Comparison of ENCODE assay signal across 22 cellular contexts in the genomic region with DNA sequence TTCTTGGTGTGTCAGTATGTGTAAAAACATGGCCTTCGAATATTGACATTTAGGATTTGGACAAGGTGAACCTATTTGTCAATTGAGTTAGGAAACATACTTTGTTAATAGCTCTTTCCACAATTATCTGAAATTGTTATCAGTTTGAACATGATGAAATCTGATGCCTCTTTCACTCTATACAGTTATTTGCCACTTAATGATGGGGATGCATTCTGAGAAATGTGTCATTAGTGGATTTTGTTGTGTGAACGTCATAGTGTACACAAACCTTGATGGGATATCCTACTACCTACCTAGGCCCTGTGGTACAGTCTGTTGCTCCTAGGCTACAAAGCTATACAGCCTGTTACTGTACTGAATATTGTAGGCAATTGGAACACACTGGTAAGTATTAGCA. TPM values are rescaled to one million over a fixed set of nuclear protein-coding genes. Genes with fewer than 3 reads are reported as not detected.
DNase-seq lines count a peak whose midpoint lies in the region; ATAC-seq, FAIRE-seq and TF ChIP-seq lines count a peak whose summit lies in the region.
"Had no signal": no experiment of that assay in that cellular context is flagged by ENCODE, and none has a peak within 500 bp of the region (broad histone marks: within the 10 kb centered on the region; RNA-seq: fewer than 3 reads in every experiment).

No MANE protein-coding gene starts in this region.

- H3K9me3 Mint-ChIP-seq in chondrocyte (ENCODE audit: low read depth) (no peaks in the 10 kb centered on the region), osteocyte (ENCODE audit: unreplicated experiment) (no peaks in the 10 kb centered on the region)
- H3K9me3 Mint-ChIP-seq: activated CD8-positive, alpha-beta T cell treated with anti-CD3 and anti-CD28 coated beads for 36 hours; activated naive CD4-positive, alpha-beta T cell treated with anti-CD3 and anti-CD28 coated beads, Interleukin-2, amount 10 ng/mL, durations not matched to agents 7 days and 5 days; activated T-cell treated with anti-CD3 and anti-CD28 coated beads, Interleukin-2, amount 50 U/mL, for 24 hours; IgD-negative memory B cell; stimulated activated effector memory CD8-positive, alpha-beta T cell treated with anti-CD3 and anti-CD28 coated beads, Interleukin-12 subunit alpha, Interleukin-12 subunit beta, amount 100 ng/mL, for 72 hours; WTC11 had no signal

- no peak overlapping the region for H3K4me3 Mint-ChIP-seq in chondrocyte (ENCODE audit: unreplicated experiment)
- H3K4me3 Mint-ChIP-seq in osteocyte (ENCODE audit: unreplicated experiment) = no peak overlapping the region
- H3K4me3 Mint-ChIP-seq: activated CD8-positive, alpha-beta T cell treated with anti-CD3 and anti-CD28 coated beads for 36 hours; activated naive CD4-positive, alpha-beta T cell treated with anti-CD3 and anti-CD28 coated beads, Interleukin-2, amount 10 ng/mL, durations not matched to agents 7 days and 5 days; activated T-cell treated with anti-CD3 and anti-CD28 coated beads, Interleukin-2, amount 50 U/mL, for 24 hours; stimulated activated effector memory CD8-positive, alpha-beta T cell treated with anti-CD3 and anti-CD28 coated beads, Interleukin-12 subunit alpha, Interleukin-12 subunit beta, amount 100 ng/mL, for 72 hours; WTC11 had no signal

- peak overlapping the region; percentile 42 for H3K27ac Mint-ChIP-seq in chondrocyte (ENCODE audit: unreplicated experiment)
- peak overlapping the region; percentile 18 for H3K27ac Mint-ChIP-seq in osteocyte (ENCODE audit: unreplicated experiment)
- H3K27ac Mint-ChIP-seq: activated CD8-positive, alpha-beta T cell treated with anti-CD3 and anti-CD28 coated beads for 36 hours; activated naive CD4-positive, alpha-beta T cell treated with anti-CD3 and anti-CD28 coated beads, Interleukin-2, amount 10 ng/mL, durations not matched to agents 7 days and 5 days; activated T-cell treated with anti-CD3 and anti-CD28 coated beads, Interleukin-2, amount 50 U/mL, for 24 hours; stimulated activated effector memory CD8-positive, alpha-beta T cell treated with anti-CD3 and anti-CD28 coated beads, Interleukin-12 subunit alpha, Interleukin-12 subunit beta, amount 100 ng/mL, for 72 hours; WTC11 had no signal

- H3K27me3 Mint-ChIP-seq in chondrocyte (ENCODE audit: low read depth) (no peaks in the 10 kb centered on the region), osteocyte (ENCODE audit: unreplicated experiment) (no peaks in the 10 kb centered on the region)
- H3K27me3 Mint-ChIP-seq: activated CD8-positive, alpha-beta T cell treated with anti-CD3 and anti-CD28 coated beads for 36 hours; activated T-cell treated with anti-CD3 and anti-CD28 coated beads, Interleukin-2, amount 50 U/mL, for 24 hours; IgD-negative memory B cell had no signal

- H3K4me1 Mint-ChIP-seq in chondrocyte (ENCODE audit: low read depth) (peaks cover 46% of the 10 kb centered on the region), osteocyte (ENCODE audit: unreplicated experiment) (peaks cover 36% of the 10 kb centered on the region)

- no peak for TF ChIP-seq POLR2A in GM12891 (IDR thresholded peaks at IDR 0.05; ENCODE audit: low read depth, low read length)

- DNase-seq in GM12891 (ENCODE audit: insufficient read length, low spot score) (no peak), chondrocyte (ENCODE audit: low spot score) (no peak), osteocyte (ENCODE audit: extremely low spot score, unreplicated experiment) (no peak), COR-L47 (lab: John Stamatoyannopoulos, UW) (no peak)
- DNase-seq: activated CD8-positive, alpha-beta T cell treated with anti-CD3 and anti-CD28 coated beads for 36 hours; activated naive CD4-positive, alpha-beta T cell treated with anti-CD3 and anti-CD28 coated beads, Interleukin-2, amount 10 ng/mL, durations not matched to agents 7 days and 5 days; activated T-cell treated with anti-CD3 and anti-CD28 coated beads, Interleukin-2, amount 50 U/mL, for 24 hours; DMS153; gastrocnemius medialis; MM.1S; NCI-H748 treated with DMSO at 0.1 percent for 48 hours; OCI-M1; right cardiac atrium; stimulated activated CD4-positive, alpha-beta T cell treated with anti-CD3 and anti-CD28 coated beads, Interleukin-15, amount 100 ng/mL, for 24 hours; T-helper 2 cell; tibial artery had no signal

- ATAC-seq in GM21423 (IDR thresholded peaks at IDR 0.05; ENCODE audit: unreplicated experiment) (no peak), GM18907 (IDR thresholded peaks at IDR 0.05; ENCODE audit: unreplicated experiment) (no peak)
- ATAC-seq: activated CD8-positive, alpha-beta T cell treated with anti-CD3 and anti-CD28 coated beads for 36 hours; gastrocnemius medialis; right cardiac atrium; stimulated activated effector memory CD8-positive, alpha-beta T cell treated with anti-CD3 and anti-CD28 coated beads, Interleukin-12 subunit alpha, Interleukin-12 subunit beta, amount 100 ng/mL, for 72 hours; WTC11 had no signal

- peak; percentile 20 for FAIRE-seq in GM12891 (lab: Jason Lieb, UNC)
- FAIRE-seq: H1 had no signal

- no peak for TF ChIP-seq CTCF in chondrocyte (IDR thresholded peaks at IDR 0.05)
- TF ChIP-seq CTCF in osteocyte (IDR thresholded peaks at IDR 0.05) = no peak

- no peaks in the 10 kb centered on the region for H3K36me3 Mint-ChIP-seq in chondrocyte (ENCODE audit: low read depth)
- peaks cover 3% of the 10 kb centered on the region for H3K36me3 Mint-ChIP-seq in osteocyte (ENCODE audit: unreplicated experiment)
- H3K36me3 Mint-ChIP-seq: activated naive CD4-positive, alpha-beta T cell treated with anti-CD3 and anti-CD28 coated beads, Interleukin-2, amount 10 ng/mL, durations not matched to agents 7 days and 5 days; IgD-negative memory B cell; WTC11 had no signal

TF ChIP-seq in GM12891, 5 proteins besides CTCF, POLR2A, EP300 and RAD21:
- TF ChIP-seq PAX5 (IDR thresholded peaks at IDR 0.05; ENCODE audit: insufficient read depth, low read length, severe bottlenecking) (no peak), SPI1 (IDR thresholded peaks at IDR 0.05; ENCODE audit: low read depth, low read length) (no peak), POLR2AphosphoS5 (IDR thresholded peaks at IDR 0.05; ENCODE audit: low read depth, low read length) (no peak), TAF1 (IDR thresholded peaks at IDR 0.05; ENCODE audit: low read depth, low read length) (no peak), POU2F2 (IDR thresholded peaks at IDR 0.05; ENCODE audit: low read depth, low read length) (no peak)

RNA-seq across cellular contexts. Expression of a gene that starts 4.8 kb away (rescaled TPM):
- 4.9 TPM for polyA plus RNA-seq in GM12891 (2012; ENCODE audit: low read depth, missing spikeins)
- 27.1 to 30.7 TPM (median 30.6 TPM) in 3 replicates for total RNA-seq in chondrocyte
- 30.8 and 31.2 TPM in 2 replicates for total RNA-seq in osteocyte

RNA-seq across cellular contexts. Expression of a gene that starts 18.5 kb away (rescaled TPM):
- polyA plus RNA-seq in GM12891 (2012; ENCODE audit: low read depth, missing spikeins) = 25.5 TPM
- total RNA-seq in chondrocyte (18.8 to 23.4 TPM (median 23.4 TPM) in 3 replicates), osteocyte (18.8 and 24.5 TPM in 2 replicates)

RNA-seq across cellular contexts. Expression of a gene that starts 18.5 kb away (rescaled TPM):
- polyA plus RNA-seq in GM12891 (2012; ENCODE audit: low read depth, missing spikeins) = 23.9 TPM
- total RNA-seq in chondrocyte (13.1 to 17.6 TPM (median 15.2 TPM) in 3 replicates), osteocyte (14.9 and 17.4 TPM in 2 replicates)

RNA-seq across cellular contexts. Expression of a gene that starts 38.7 kb away (rescaled TPM):
- polyA plus RNA-seq in GM12891 (2012; ENCODE audit: low read depth, missing spikeins) = not detected
- not detected in 3 replicates for total RNA-seq in chondrocyte
- total RNA-seq in osteocyte = not detected in 2 replicates
- total RNA-seq: H1, right cardiac atrium, WTC11 had no signal
- polyA plus RNA-seq: H1, IgD-negative memory B cell, right cardiac atrium had no signal
